ENCODE assay signal across 13 cellular contexts in the genomic region with DNA sequence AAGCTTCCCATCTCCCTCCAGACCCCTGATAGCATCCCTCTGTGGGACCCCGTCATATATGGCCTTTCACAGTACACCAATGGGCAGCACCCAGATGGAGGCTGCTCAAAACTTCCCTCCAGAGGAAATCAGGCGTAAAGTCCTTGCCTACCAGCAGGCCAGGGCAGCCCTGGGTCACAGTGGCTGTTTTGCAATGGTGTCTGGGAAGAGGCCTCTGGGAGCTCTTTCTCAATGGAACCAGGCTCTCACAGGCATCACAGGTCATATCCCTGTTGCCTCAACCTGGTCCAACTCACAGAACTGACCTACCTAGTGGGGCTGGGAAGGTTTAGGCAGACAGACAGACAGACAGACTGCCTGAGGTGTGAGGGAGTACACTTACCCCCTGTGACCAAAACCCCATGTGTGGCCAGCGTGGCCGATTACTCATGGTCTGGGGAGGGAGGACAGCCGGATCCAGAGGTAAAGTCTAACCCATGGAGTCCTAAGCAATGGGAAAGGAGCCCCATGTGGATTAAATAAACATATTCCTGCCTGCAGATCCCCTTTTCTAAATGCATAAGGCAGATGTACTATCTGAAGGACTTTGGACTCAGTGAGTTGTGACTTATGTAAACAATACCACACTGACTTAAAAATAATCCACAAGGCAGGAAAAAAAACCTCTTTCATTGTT. TPM values are rescaled to one million over a fixed set of nuclear protein-coding genes. Genes with fewer than 3 reads are reported as not detected.
DNase-seq lines count a peak whose midpoint lies in the region; ATAC-seq, FAIRE-seq and TF ChIP-seq lines count a peak whose summit lies in the region.
"Had no signal": no experiment of that assay in that cellular context is flagged by ENCODE, and none has a peak within 500 bp of the region (broad histone marks: within the 10 kb centered on the region; RNA-seq: fewer than 3 reads in every experiment).

No MANE protein-coding gene starts in this region.

- H3K36me3 Mint-ChIP-seq in H9 (ENCODE audit: insufficient read depth in 1 of 3, low read depth in 3 of 3) = no peaks in the 10 kb centered on the region
- H3K36me3 Mint-ChIP-seq: activated naive CD8-positive, alpha-beta T cell had no signal

- H3K4me3 ChIP-seq in choroid plexus epithelial cell (ENCODE audit: low read depth, low read length) (no peak overlapping the region), pancreas (no peak overlapping the region)
- H3K4me3 ChIP-seq: heart left ventricle had no signal

- H4K91ac ChIP-seq in H9 (ENCODE audit: insufficient read length, low read depth, low read length) = no peak overlapping the region

- H3K27me3 ChIP-seq in H9 (ENCODE audit: insufficient read depth, low read length) (no peaks in the 10 kb centered on the region; the same call in 1 of the 2 replicates), pancreas (no peaks in the 10 kb centered on the region)
- H3K27me3 ChIP-seq: heart left ventricle had no signal

- H2BK120ac ChIP-seq in H9 (ENCODE audit: low read depth, low read length, poor library complexity, severe bottlenecking) = no peak overlapping the region

- H3K4me3 Mint-ChIP-seq in H9 = no peak overlapping the region
- H3K4me3 Mint-ChIP-seq: activated naive CD8-positive, alpha-beta T cell had no signal

- H4K8ac ChIP-seq in H9 (replicated peaks; ENCODE audit: insufficient read length, low read depth, low read length) = no peak overlapping the region

- no peaks in the 10 kb centered on the region for H4K20me1 ChIP-seq in H9 (ENCODE audit: control insufficient read depth, insufficient read depth, insufficient read length)

- no peak overlapping the region for H3K4ac ChIP-seq in H9 (ENCODE audit: low read depth, low read length)

- no peak overlapping the region for H3K4me2 ChIP-seq in H9 (ENCODE audit: insufficient read depth, insufficient read length, low read length)

- H3K27ac Mint-ChIP-seq in H9 = no peak overlapping the region; a peak in 1 of 7 replicates
- H3K27ac Mint-ChIP-seq: activated naive CD8-positive, alpha-beta T cell had no signal

- H3K36me3 ChIP-seq in pancreas = no peaks in the 10 kb centered on the region
- H3K36me3 ChIP-seq: heart left ventricle had no signal

- H3K27me3 Mint-ChIP-seq in H9 (ENCODE audit: low read depth) = peaks cover 1% of the 10 kb centered on the region

- no peak overlapping the region for H2BK20ac ChIP-seq in H9 (ENCODE audit: low read depth, low read length, poor library complexity, severe bottlenecking)

- ATAC-seq in pancreas (peak; percentile 51 to 83 (median 80)), HG03521 (IDR thresholded peaks at IDR 0.05; ENCODE audit: unreplicated experiment) (no peak)
- ATAC-seq: sciatic nerve had no signal

- H3K9ac ChIP-seq in H9 (ENCODE audit: extremely low read depth, insufficient read length, low read length) = no peak overlapping the region

- H3K14ac ChIP-seq in H9 (ENCODE audit: insufficient read depth, low read length) = no peak overlapping the region

- no CpG with 5 or more reads among the region's 5 CpGs for WGBS in H9 (ENCODE audit: extremely low coverage, insufficient read length, low lambda C conversion rate)
- WGBS in pancreas, 2 donors = 43 to 49% methylated on average over 5 of the region's 5 CpGs

- no peaks in the 10 kb centered on the region for H3K79me1 ChIP-seq in H9 (ENCODE audit: insufficient read depth, low read depth, low read length, poor library complexity, severe bottlenecking)

- FAIRE-seq in pancreas (lab: Jason Lieb, UNC) = peak; percentile 23

- H3K23ac ChIP-seq in H9 (ENCODE audit: insufficient read length, low read depth, low read length) = no peak overlapping the region

- no peak overlapping the region for H3T11ph ChIP-seq in H9 (ENCODE audit: low read length)

- H2BK5ac ChIP-seq in H9 (ENCODE audit: insufficient read length, low read length) = no peak overlapping the region

- no peak overlapping the region for H4K5ac ChIP-seq in H9 (ENCODE audit: insufficient read length, low read depth, low read length)

- no peak overlapping the region for H2AK5ac ChIP-seq in H9 (ENCODE audit: insufficient read length, low read length)

- TF ChIP-seq CTCF in H9 (conservative IDR thresholded peaks at IDR 0.05) = no peak
- no peak for TF ChIP-seq CTCF in choroid plexus epithelial cell (conservative IDR thresholded peaks at IDR 0.05; ENCODE audit: low read depth, low read length)
- TF ChIP-seq CTCF in pancreas (IDR thresholded peaks at IDR 0.05) = no peak

- H2BK15ac ChIP-seq in H9 (ENCODE audit: low read depth, low read length) = no peak overlapping the region

- H3K4me1 Mint-ChIP-seq in H9 = peaks cover 9 to 16% of the 10 kb centered on the region in 2 experiments

- no peak overlapping the region for H3K27ac ChIP-seq in H9 (ENCODE audit: insufficient read length, low read depth, low read length)
- H3K27ac ChIP-seq in pancreas = peak overlapping the region; percentile 31 to 39 (median 36)
- H3K27ac ChIP-seq: heart left ventricle had no signal

- no peaks in the 10 kb centered on the region for H3K9me3 ChIP-seq in H9 (ENCODE audit: control insufficient read depth, low read depth, low read length)
- H3K9me3 ChIP-seq in pancreas = no peaks in the 10 kb centered on the region
- H3K9me3 ChIP-seq: heart left ventricle had no signal

- no peaks in the 10 kb centered on the region for H3K9me3 Mint-ChIP-seq in H9

- no peaks in the 10 kb centered on the region for H3K4me1 ChIP-seq in H9 (ENCODE audit: insufficient read depth, low read length)
- H3K4me1 ChIP-seq in pancreas = peaks cover 22 to 28% (median 22%) of the 10 kb centered on the region in 3 donors
- H3K4me1 ChIP-seq: heart left ventricle had no signal

- no peaks in the 10 kb centered on the region for H3K79me2 ChIP-seq in H9 (ENCODE audit: insufficient read depth, low read length)

- no peaks in the 10 kb centered on the region for H3K23me2 ChIP-seq in H9 (ENCODE audit: insufficient read length, low read depth, low read length, poor library complexity, severe bottlenecking)

- no peak overlapping the region for H2AFZ ChIP-seq in H9 (ENCODE audit: low read length)

- H2BK12ac ChIP-seq in H9 (ENCODE audit: insufficient read length, low read depth, low read length) = no peak overlapping the region

- DNase-seq in H9 = no peak
- DNase-seq in NCI-H2227 treated with DMSO at 0.1 percent for 48 hours (lab: John Stamatoyannopoulos, UW) = peak; percentile 6
- DNase-seq in choroid plexus epithelial cell (ENCODE audit: low read depth) = peak; percentile 69
- peak in 2 of 6 donors; percentile 42 to 51 for DNase-seq in pancreas
- DNase-seq in activated T-cell treated with anti-CD3 and anti-CD28 coated beads, Interleukin-2, amount 50 U/mL, for 1 hour = no peak
- no peak for DNase-seq in Kasumi-1 (lab: John Stamatoyannopoulos, UW)
- DNase-seq: activated CD4-positive, alpha-beta T cell treated with anti-CD3 and anti-CD28 coated beads for 48 hours; effector CD8-positive, alpha-beta T cell; NCI-H446 treated with DMSO at 0.1 percent for 48 hours had no signal

- intact Hi-C loops in pancreas (cut with DNase I) = no loop called here

- peak overlapping the region; percentile 19 for H3K18ac ChIP-seq in H9 (ENCODE audit: insufficient read length, low read depth, low read length)

- H3K56ac ChIP-seq in H9 (ENCODE audit: insufficient read length, low read depth, low read length) = no peak overlapping the region

RNA-seq across cellular contexts. Expression of a gene that starts 58.2 kb away (rescaled TPM):
- total RNA-seq in H9 (2021) = 18.9 and 21.2 TPM in 2 replicates
- 10 to 100 TPM in 3 of 6 donors, 1 to 10 TPM in 3; 5.5 to 14.9 (median 10.0) TPM for total RNA-seq in pancreas
- 1 to 10 TPM; 2.7 to 4.4 TPM for polyA plus RNA-seq in pancreas

Comparison
In these comparisons a context has a peak if more than half of its experiments do, and no peak if none do; other contexts are left out.
1. DNase-seq: peak in NCI-H2227 treated with DMSO at 0.1 percent for 48 hours (single experiment) and choroid plexus epithelial cell (single experiment); none in H9 (single experiment), activated T-cell treated with anti-CD3 and anti-CD28 coated beads, Interleukin-2, amount 50 U/mL, for 1 hour (single experiment) and Kasumi-1 (0 of 2).